In the genomic region with DNA sequence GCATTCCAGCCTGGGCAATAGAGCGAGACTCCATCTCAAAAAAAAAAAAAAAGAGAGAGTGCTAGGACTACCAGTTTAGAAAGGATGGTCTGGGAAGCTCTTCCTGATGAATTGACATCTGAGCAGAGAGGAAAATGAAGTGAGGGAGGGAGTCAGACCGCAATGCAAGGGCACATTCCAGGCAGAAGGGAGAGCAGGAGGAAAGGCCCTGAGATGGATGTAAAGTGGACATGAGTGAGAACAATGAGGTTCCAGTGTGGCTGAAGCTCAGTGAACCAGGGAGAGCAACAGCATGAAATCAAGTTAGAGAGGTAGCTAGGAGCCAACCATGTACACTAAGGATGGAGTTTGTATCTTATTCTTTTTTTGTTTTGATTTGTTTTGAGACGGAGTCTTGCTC, we compare ENCODE assay signal across 28 cellular contexts. TPM values are rescaled to one million over a fixed set of nuclear protein-coding genes. Genes with fewer than 3 reads are reported as not detected.
DNase-seq lines count a peak whose midpoint lies in the region; ATAC-seq and TF ChIP-seq lines count a peak whose summit lies in the region.
"Had no signal": no experiment of that assay in that cellular context is flagged by ENCODE, and none has a peak within 500 bp of the region (broad histone marks: within the 10 kb centered on the region; RNA-seq: fewer than 3 reads in every experiment).

No MANE protein-coding gene starts in this region.

- no peak overlapping the region for H3K4me3 ChIP-seq in thyroid gland (replicated peaks in 1 of 3)
- H3K4me3 ChIP-seq: adrenal gland, colonic mucosa, psoas muscle, testis, vagina had no signal

- intact Hi-C loops in thyroid gland (cut with DNase I), result no loop called here

- DNase-seq in activated CD8-positive, alpha-beta memory T cell treated with anti-CD3 and anti-CD28 coated beads, Interleukin-2, amount 50 U/mL, for 48 hours, result peak; percentile 15
- DNase-seq in activated CD8-positive, alpha-beta memory T cell treated with anti-CD3 and anti-CD28 coated beads for 24 hours, result no peak
- DNase-seq in astrocyte of the hippocampus (ENCODE audit: low read depth, low spot score), result peak; percentile 7
- peak; percentile 22 for DNase-seq in kidney tubule cell (ENCODE audit: low spot score)
- DNase-seq in thyroid gland, result peak; percentile 46 to 49
- DNase-seq in stimulated activated CD8-positive, alpha-beta memory T cell treated with anti-CD3 and anti-CD28 coated beads, Interleukin-4, amount 100 ng/mL, for 48 hours, result no peak
- DNase-seq in Ammon's horn (ENCODE audit: low spot score), result no peak
- DNase-seq: activated CD4-positive, alpha-beta T cell treated with anti-CD3 and anti-CD28 coated beads, Interleukin-2, amount 50 U/mL, for 48 hours; activated CD4-positive, CD25-positive, alpha-beta regulatory T cell; activated gamma-delta T cell treated with Interleukin-2 at 50 U/mL for 16 hours; activated T-cell treated with anti-CD3 and anti-CD28 coated beads, Interleukin-2, amount 50 U/mL, for 1 hour; adrenal gland; colonic mucosa; effector CD8-positive, alpha-beta T cell; KBM-7; MM.1S; NCI-H1417 treated with DMSO at 0.1 percent for 48 hours; NCI-H2081 treated with DMSO at 0.1 percent for 48 hours; NCI-H345; psoas muscle; stimulated activated naive CD8-positive, alpha-beta T cell treated with anti-CD3 and anti-CD28 coated beads, Interleukin-15, Interleukin-2, amounts not matched to agents 100 U/mL and 50 U/mL, for 24 hours; SW 1271; testis had no signal

- no peaks in the 10 kb centered on the region for H3K36me3 ChIP-seq in thyroid gland
- H3K36me3 ChIP-seq: adrenal gland, colonic mucosa, neutrophil, vagina had no signal

- peaks cover 4% of the 10 kb centered on the region in 2 donors for H3K4me1 ChIP-seq in thyroid gland
- H3K4me1 ChIP-seq: adrenal gland, colonic mucosa, psoas muscle, testis, vagina had no signal

- peak overlapping the region in 1 of 3 donors; percentile 10 for H3K27ac ChIP-seq in thyroid gland
- H3K27ac ChIP-seq: adrenal gland, colonic mucosa, neutrophil, psoas muscle, testis, vagina had no signal

- TF ChIP-seq CTCF in thyroid gland (IDR thresholded peaks at IDR 0.05), result no peak

- H3K9me3 ChIP-seq in thyroid gland, result no peaks in the 10 kb centered on the region
- H3K9me3 ChIP-seq: adrenal gland, colonic mucosa, neutrophil, psoas muscle, testis, vagina had no signal

- no peak for TF ChIP-seq POLR2A in thyroid gland (IDR thresholded peaks at IDR 0.05)

- WGBS in thyroid gland, 2 donors, result 59 to 67% methylated on average over 3 of the region's 3 CpGs

- ATAC-seq in GM21526 (IDR thresholded peaks at IDR 0.05; ENCODE audit: low FRiP score, unreplicated experiment), result no peak
- ATAC-seq: HCT116; psoas muscle; stimulated activated naive CD8-positive, alpha-beta T cell treated with anti-CD3 and anti-CD28 coated beads, Interleukin-15, Interleukin-2, amounts not matched to agents 100 U/mL and 50 U/mL, for 24 hours had no signal

- no peaks in the 10 kb centered on the region for H3K27me3 ChIP-seq in thyroid gland
- H3K27me3 ChIP-seq: adrenal gland, colonic mucosa, neutrophil, testis, vagina had no signal

RNA-seq across cellular contexts. Expression of gene SPOCD1, which starts 55.9 kb away (rescaled TPM):
- total RNA-seq in thyroid gland, result 1 to 10 TPM in 1 of 4 donors, under 1 TPM in 2, not detected in 1; 0.22 to 1.6 (median 0.96) TPM
- total RNA-seq: B cell had no signal

Comparison
In these comparisons a context has a peak if more than half of its experiments do, and no peak if none do; other contexts are left out.
1. DNase-seq: peak in activated CD8-positive, alpha-beta memory T cell treated with anti-CD3 and anti-CD28 coated beads, Interleukin-2, amount 50 U/mL, for 48 hours (single experiment), astrocyte of the hippocampus (single experiment), kidney tubule cell (single experiment) and thyroid gland (2 of 2); none in activated CD8-positive, alpha-beta memory T cell treated with anti-CD3 and anti-CD28 coated beads for 24 hours (single experiment), stimulated activated CD8-positive, alpha-beta memory T cell treated with anti-CD3 and anti-CD28 coated beads, Interleukin-4, amount 100 ng/mL, for 48 hours (single experiment) and Ammon's horn (single experiment).